ENCODE assay signal across 30 cellular contexts in the genomic region with DNA sequence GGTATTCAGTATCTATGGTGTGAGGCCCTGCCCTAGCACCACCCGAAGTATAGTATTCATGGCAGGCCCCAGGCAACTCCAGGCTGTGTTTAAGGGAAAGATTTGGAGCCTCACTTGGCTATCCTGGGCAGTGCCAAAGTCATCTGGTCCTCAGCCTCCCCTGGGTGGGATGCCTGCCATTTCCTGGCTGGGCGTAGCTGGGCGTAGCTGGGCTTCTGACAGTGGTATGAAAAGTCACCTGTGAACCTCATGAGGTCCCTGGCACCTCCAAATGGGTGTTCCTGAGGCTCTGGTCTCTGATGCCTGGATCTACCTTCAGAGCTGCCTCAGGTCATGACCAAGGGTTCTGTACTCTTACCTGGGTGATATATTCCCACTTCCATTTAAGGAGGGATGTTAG.
"Had no signal": no experiment of that assay in that cellular context is flagged by ENCODE, and none has a peak within 500 bp of the region (broad histone marks: within the 10 kb centered on the region; RNA-seq: fewer than 3 reads in every experiment).

No MANE protein-coding gene starts in this region.

- ATAC-seq: foreskin keratinocyte; gastroesophageal sphincter; heart left ventricle; left ventricle myocardium superior; lower lobe of right lung; naive thymus-derived CD8-positive, alpha-beta T cell; sciatic nerve had no signal

- H3K27ac Mint-ChIP-seq: dendritic cell treated with granulocyte-macrophage colony-stimulating factor and Interleukin-4, amounts not matched to agents 40 ng/mL and 50 ng/mL, for 4 days; endodermal cell; naive thymus-derived CD8-positive, alpha-beta T cell; nephron progenitor cell had no signal

- H3K4me1 Mint-ChIP-seq: immature natural killer cell; naive thymus-derived CD8-positive, alpha-beta T cell had no signal

- H3K4me3 ChIP-seq: colonic mucosa, esophagus muscularis mucosa, gastroesophageal sphincter, heart left ventricle, lower lobe of right lung, ovary, smooth muscle cell, suprapubic skin, vagina had no signal

- H3K9me3 ChIP-seq: colonic mucosa, esophagus muscularis mucosa, gastroesophageal sphincter, heart left ventricle, lower lobe of right lung, ovary, suprapubic skin, vagina had no signal

- H3K27ac ChIP-seq: colonic mucosa, epithelial cell of prostate, esophagus muscularis mucosa, foreskin keratinocyte, gastroesophageal sphincter, lower lobe of right lung, ovary, suprapubic skin, vagina had no signal

- H3K36me3 ChIP-seq: ovary had no signal

- DNase-seq: colonic mucosa; effector CD8-positive, alpha-beta T cell; endodermal cell; foreskin keratinocyte; heart left ventricle; hypothalamus; immature natural killer cell; islet precursor cell; kidney glomerular epithelial cell; left ventricle myocardium superior; lower lobe of right lung; naive thymus-derived CD8-positive, alpha-beta T cell; nephron progenitor cell; nucleus accumbens; ovary; retina; stimulated activated CD4-positive, alpha-beta T cell treated with anti-CD3 and anti-CD28 coated beads, Interleukin-12 subunit alpha, Interleukin-12 subunit beta, amount 100 ng/mL, for 4 hours; stimulated activated CD4-positive, alpha-beta T cell treated with anti-CD3 and anti-CD28 coated beads, Interleukin-1b, Interleukin-23, amount 100 ng/mL, for 48 hours; stimulated activated CD4-positive, alpha-beta T cell treated with anti-CD3 and anti-CD28 coated beads, Interleukin-4, amount 100 ng/mL, for 1 hour; stimulated activated CD8-positive, alpha-beta memory T cell treated with anti-CD3 and anti-CD28 coated beads, Interleukin-4, amount 100 ng/mL, for 48 hours; stimulated activated naive CD4-positive, alpha-beta T cell; trophoblast cell had no signal

- H3K27me3 ChIP-seq: colonic mucosa, esophagus muscularis mucosa, foreskin keratinocyte, gastroesophageal sphincter, heart left ventricle, ovary, suprapubic skin, vagina had no signal

- H3K27me3 Mint-ChIP-seq: dendritic cell treated with granulocyte-macrophage colony-stimulating factor and Interleukin-4, amounts not matched to agents 40 ng/mL and 50 ng/mL, for 4 days; naive thymus-derived CD8-positive, alpha-beta T cell had no signal

- H3K4me3 Mint-ChIP-seq: dendritic cell treated with granulocyte-macrophage colony-stimulating factor and Interleukin-4, amounts not matched to agents 40 ng/mL and 50 ng/mL, for 4 days; endodermal cell; immature natural killer cell; naive thymus-derived CD8-positive, alpha-beta T cell; nephron progenitor cell had no signal

- H3K4me1 ChIP-seq: colonic mucosa, foreskin keratinocyte, vagina had no signal

- H3K9me3 Mint-ChIP-seq: dendritic cell treated with granulocyte-macrophage colony-stimulating factor and Interleukin-4, amounts not matched to agents 40 ng/mL and 50 ng/mL, for 4 days; endodermal cell; immature natural killer cell; naive thymus-derived CD8-positive, alpha-beta T cell; nephron progenitor cell had no signal
